In the genomic region with DNA sequence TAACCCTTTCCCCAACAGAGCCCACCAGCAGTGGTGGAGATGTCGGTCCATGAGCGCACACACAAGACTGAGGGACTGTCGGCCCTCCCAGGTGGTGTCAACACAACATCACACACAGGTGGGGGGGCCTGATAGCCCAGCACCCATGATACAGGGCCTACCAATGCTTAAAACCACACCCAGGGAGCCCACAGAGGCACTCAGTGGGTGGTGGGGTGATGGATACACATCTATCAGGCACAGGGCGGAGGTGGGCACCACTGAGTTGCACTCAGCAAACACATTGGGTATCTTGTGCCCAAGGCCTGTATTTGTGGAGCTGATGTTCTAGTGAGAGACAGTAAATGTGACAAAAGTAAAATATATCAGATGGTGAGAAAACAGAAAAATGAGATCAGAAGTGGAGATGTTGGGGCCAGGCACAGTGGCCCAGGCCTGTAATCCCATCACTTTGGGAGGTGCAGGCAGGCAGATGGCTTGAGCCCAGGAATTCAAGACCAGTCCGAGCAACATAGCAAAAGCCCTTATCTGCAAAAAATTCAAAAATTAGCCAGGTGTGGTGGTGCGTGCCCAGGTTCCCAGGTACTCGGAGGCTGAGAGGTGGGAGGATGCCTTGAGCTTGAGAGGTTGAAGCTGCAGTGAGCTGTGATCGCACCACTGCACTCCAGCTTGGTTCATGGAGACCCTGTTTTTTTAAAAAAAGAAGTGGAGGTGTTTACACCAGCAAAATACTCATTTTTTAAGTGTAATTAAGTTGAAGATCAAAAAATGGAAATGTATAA, we compare ENCODE assay signal across 12 cellular contexts. TPM values are rescaled to one million over a fixed set of nuclear protein-coding genes. Genes with fewer than 3 reads are reported as not detected.
DNase-seq lines count a peak whose midpoint lies in the region; ATAC-seq and TF ChIP-seq lines count a peak whose summit lies in the region.
"Had no signal": no experiment of that assay in that cellular context is flagged by ENCODE, and none has a peak within 500 bp of the region (broad histone marks: within the 10 kb centered on the region; RNA-seq: fewer than 3 reads in every experiment).

No MANE protein-coding gene starts in this region.

- DNase-seq in MCF 10A (ENCODE audit: unreplicated experiment) (no peak), mammary epithelial cell (no peak), lower lobe of right lung (no peak), tibial nerve (ENCODE audit: low spot score in 2 of 2) (no peak), occipital lobe (lab: John Stamatoyannopoulos, UW) (no peak), germinal center (ENCODE audit: low spot score) (no peak)
- DNase-seq in activated naive CD8-positive, alpha-beta T cell treated with anti-CD3 and anti-CD28 coated beads for 36 hours, result no peak
- DNase-seq in stimulated activated CD4-positive, alpha-beta T cell treated with anti-CD3 and anti-CD28 coated beads, Interleukin-15, amount 100 ng/mL, for 24 hours, result no peak
- DNase-seq: activated CD4-positive, alpha-beta T cell treated with anti-CD3 and anti-CD28 coated beads for 48 hours; heart right ventricle; NCI-H1048 had no signal

- no peak overlapping the region for H2AFZ ChIP-seq in mammary epithelial cell (ENCODE audit: low read depth, low read length)

- WGBS in mammary epithelial cell (ENCODE audit: low coverage, missing lambda C conversion rate), result 100% methylated on average over 8 of the region's 8 CpGs
- WGBS in tibial nerve, 2 donors, result 85 to 92% methylated on average over 8 of the region's 8 CpGs

- no peaks in the 10 kb centered on the region for H3K9me3 Mint-ChIP-seq in MCF 10A (ENCODE audit: unreplicated experiment)
- H3K9me3 Mint-ChIP-seq in activated naive CD8-positive, alpha-beta T cell treated with anti-CD3 and anti-CD28 coated beads for 36 hours, result peaks cover 1% of the 10 kb centered on the region

- H3K9ac ChIP-seq in mammary epithelial cell (ENCODE audit: insufficient read depth, low read length), result no peak overlapping the region

- no peak overlapping the region for H3K4me3 Mint-ChIP-seq in MCF 10A (ENCODE audit: unreplicated experiment)
- H3K4me3 Mint-ChIP-seq in activated naive CD8-positive, alpha-beta T cell treated with anti-CD3 and anti-CD28 coated beads for 36 hours, result no peak overlapping the region

- no peaks in the 10 kb centered on the region for H4K20me1 ChIP-seq in mammary epithelial cell (ENCODE audit: insufficient read depth, low read length)

- BruUV-seq in MCF 10A (replicated peaks; lab: Mats Ljungman, UMichigan) (no TSS peak), mammary epithelial cell (replicated peaks; lab: Mats Ljungman, UMichigan) (no TSS peak)

- dilution Hi-C loops in mammary epithelial cell (cut with HindIII; ENCODE audit: low sequenced_read_pairs), result loop anchor here (5.0 to 10.0 kb wide), 4 partner anchors 55 to 185 kb away; a partner anchor contains a TSS

- no peak for TF ChIP-seq EP300 in tibial nerve (IDR thresholded peaks at IDR 0.05)

- TF ChIP-seq CTCF in MCF 10A (IDR thresholded peaks at IDR 0.05; ENCODE audit: unreplicated experiment), result no peak
- no peak for TF ChIP-seq CTCF in mammary epithelial cell (conservative IDR thresholded peaks at IDR 0.05 in 1 of 2, IDR thresholded peaks at IDR 0.05 in 1 of 2; ENCODE audit: extremely low read depth in 1 of 2, insufficient read depth in 1 of 2, low read depth in 1 of 2, low read length in 2 of 2)
- no peak for TF ChIP-seq CTCF in lower lobe of right lung (IDR thresholded peaks at IDR 0.05)
- no peak for TF ChIP-seq CTCF in tibial nerve (IDR thresholded peaks at IDR 0.05)

- TF ChIP-seq POLR2A in tibial nerve (IDR thresholded peaks at IDR 0.05), result no peak

- no peak overlapping the region for H3K4me2 ChIP-seq in mammary epithelial cell (ENCODE audit: insufficient read depth, low read depth, low read length)

- H3K36me3 ChIP-seq in mammary epithelial cell (ENCODE audit: insufficient read depth, low read length) (no peaks in the 10 kb centered on the region), lower lobe of right lung (peaks cover 24% of the 10 kb centered on the region), tibial nerve (peaks cover 0 to 38% (median 0%) of the 10 kb centered on the region in 3 donors)

- H3K4me1 Mint-ChIP-seq in MCF 10A (ENCODE audit: insufficient read depth, unreplicated experiment), result peaks cover 45% of the 10 kb centered on the region
- H3K4me1 Mint-ChIP-seq in activated naive CD8-positive, alpha-beta T cell treated with anti-CD3 and anti-CD28 coated beads for 36 hours, result peaks cover 58% of the 10 kb centered on the region

- intact Hi-C loops in MCF 10A (cut with micrococcal nuclease) (loop anchor here (5.0 kb wide), 1 partner anchor 132 kb away; a partner anchor contains a TSS), mammary epithelial cell (cut with micrococcal nuclease) (loop anchor here (5.0 kb wide), 1 partner anchor 272 kb away; no protein-coding TSS in a partner anchor), lower lobe of right lung (cut with DNase I) (no loop called here)

- H3K27me3 ChIP-seq in mammary epithelial cell (ENCODE audit: insufficient read depth, low read length) (no peaks in the 10 kb centered on the region), lower lobe of right lung (ENCODE audit: low read depth) (no peaks in the 10 kb centered on the region), tibial nerve (no peaks in the 10 kb centered on the region)
- H3K27me3 ChIP-seq: heart right ventricle had no signal

- H3K27ac Mint-ChIP-seq in MCF 10A (ENCODE audit: low read depth, unreplicated experiment), result peak overlapping the region; percentile 92
- peak overlapping the region; percentile 61 for H3K27ac Mint-ChIP-seq in activated naive CD8-positive, alpha-beta T cell treated with anti-CD3 and anti-CD28 coated beads for 36 hours

- in situ Hi-C loops in mammary epithelial cell (cut with MboI; ENCODE audit: low sequenced_read_pairs in 2 of 2), result no loop called here

- no peak for ATAC-seq in lower lobe of right lung
- ATAC-seq: heart right ventricle had no signal

- H3K27ac ChIP-seq in mammary epithelial cell (ENCODE audit: insufficient read depth, low read depth, low read length), result no peak overlapping the region
- peak overlapping the region; percentile 88 for H3K27ac ChIP-seq in lower lobe of right lung
- H3K27ac ChIP-seq in tibial nerve, result peak overlapping the region in 3 of 4 donors; percentile 94 to 100 (median 99)
- H3K27ac ChIP-seq: C4-2B had no signal

- no peaks in the 10 kb centered on the region for H3K79me2 ChIP-seq in mammary epithelial cell (ENCODE audit: insufficient read depth, low read length)

- H3K9me3 ChIP-seq in mammary epithelial cell (replicated peaks; ENCODE audit: insufficient read depth, low read length) (no peaks in the 10 kb centered on the region), lower lobe of right lung (no peaks in the 10 kb centered on the region), tibial nerve (no peaks in the 10 kb centered on the region)
- H3K9me3 ChIP-seq: heart right ventricle had no signal

- POLR2A ChIA-PET in MCF 10A (lab: Yijun Ruan, JAX), result interaction anchor here (0.6 to 4.8 kb wide), 8 partner anchors 9 to 58 kb away, joined by 3 to 110 read pairs (median 6); a partner anchor contains a TSS

- H3K4me3 ChIP-seq in mammary epithelial cell (replicated peaks in 1 of 3; ENCODE audit: insufficient read depth in 1 of 3, low read depth in 2 of 3, low read length in 3 of 3), result no peak overlapping the region
- H3K4me3 ChIP-seq in lower lobe of right lung, result no peak overlapping the region
- H3K4me3 ChIP-seq in tibial nerve, result no peak overlapping the region
- H3K4me3 ChIP-seq: heart right ventricle had no signal

- H3K27me3 Mint-ChIP-seq in MCF 10A (ENCODE audit: insufficient read depth, unreplicated experiment), result no peaks in the 10 kb centered on the region
- no peaks in the 10 kb centered on the region for H3K27me3 Mint-ChIP-seq in activated naive CD8-positive, alpha-beta T cell treated with anti-CD3 and anti-CD28 coated beads for 36 hours

- peaks cover 11% of the 10 kb centered on the region for H3K36me3 Mint-ChIP-seq in MCF 10A (ENCODE audit: insufficient read depth, unreplicated experiment)
- peaks cover 17% of the 10 kb centered on the region for H3K36me3 Mint-ChIP-seq in activated naive CD8-positive, alpha-beta T cell treated with anti-CD3 and anti-CD28 coated beads for 36 hours

- peaks cover 47% of the 10 kb centered on the region for H3K4me1 ChIP-seq in mammary epithelial cell (ENCODE audit: insufficient read depth, low read length)
- H3K4me1 ChIP-seq in lower lobe of right lung, result peaks cover 58% of the 10 kb centered on the region
- H3K4me1 ChIP-seq in tibial nerve, result peaks cover 0 to 74% (median 46%) of the 10 kb centered on the region in 4 donors

- CTCF ChIA-PET in MCF 10A (lab: Yijun Ruan, JAX), result interaction anchor here (0.6 to 4.2 kb wide), 3 partner anchors 12 to 15 kb away, joined by 4 to 80 read pairs (median 20); a partner anchor contains a TSS
- CTCF ChIA-PET in mammary epithelial cell (lab: Charles Lee; ENCODE audit: low non-redundant PET), result no interaction called here

RNA-seq across cellular contexts. Expression of a gene that starts 6.8 kb away (rescaled TPM):
- total RNA-seq in MCF 10A (2022) (83.7 and 98.4 TPM in 2 replicates), mammary epithelial cell (100 to 1,000 TPM in 1 of 2 donors, 10 to 100 TPM in 1; 13.3 to 110 TPM), lower lobe of right lung (208 TPM), tibial nerve (100 to 1,000 TPM; 125 to 274 (median 178) TPM), occipital lobe (1.2 TPM)
- polyA plus RNA-seq in mammary epithelial cell, result 10.4 TPM
- polyA minus RNA-seq in mammary epithelial cell, result 34.5 TPM
- total RNA-seq in activated naive CD8-positive, alpha-beta T cell treated with anti-CD3 and anti-CD28 coated beads for 36 hours, result 10 to 100 TPM; 15.5 to 15.6 TPM

RNA-seq across cellular contexts. Expression of a gene that starts 8.7 kb away (rescaled TPM):
- total RNA-seq in MCF 10A (2022) (24.3 and 31.7 TPM in 2 replicates), mammary epithelial cell (10 to 100 TPM; 19.5 to 29.3 TPM), lower lobe of right lung (33.1 TPM), tibial nerve (10 to 100 TPM; 32.9 to 52.5 (median 37.6) TPM), occipital lobe (17.2 TPM)
- 25.9 TPM for polyA plus RNA-seq in mammary epithelial cell
- 21.9 TPM for polyA minus RNA-seq in mammary epithelial cell
- 10 to 100 TPM; 23.3 to 26.8 TPM for total RNA-seq in activated naive CD8-positive, alpha-beta T cell treated with anti-CD3 and anti-CD28 coated beads for 36 hours

RNA-seq across cellular contexts. Expression of a gene that starts 9.0 kb away (rescaled TPM):
- 47.0 and 48.5 TPM in 2 replicates for total RNA-seq in MCF 10A (2022)
- 10 to 100 TPM; 25.5 to 45.8 TPM for total RNA-seq in mammary epithelial cell
- 54.0 TPM for polyA plus RNA-seq in mammary epithelial cell
- polyA minus RNA-seq in mammary epithelial cell, result 26.5 TPM
- total RNA-seq in activated naive CD8-positive, alpha-beta T cell treated with anti-CD3 and anti-CD28 coated beads for 36 hours, result 10 to 100 TPM; 43.6 to 44.0 TPM
- 33.7 TPM for total RNA-seq in lower lobe of right lung
- total RNA-seq in tibial nerve, result 10 to 100 TPM; 30.8 to 48.3 (median 44.3) TPM
- 29.2 TPM for total RNA-seq in occipital lobe

RNA-seq across cellular contexts. Expression of a gene that starts 12.6 kb away (rescaled TPM):
- total RNA-seq in MCF 10A (2022) (19.2 and 19.6 TPM in 2 replicates), mammary epithelial cell (10 to 100 TPM; 15.5 to 40.6 TPM), lower lobe of right lung (24.7 TPM), tibial nerve (10 to 100 TPM; 20.1 to 62.1 (median 35.6) TPM), occipital lobe (27.3 TPM)
- 21.9 TPM for polyA plus RNA-seq in mammary epithelial cell
- 10.2 TPM for polyA minus RNA-seq in mammary epithelial cell
- total RNA-seq in activated naive CD8-positive, alpha-beta T cell treated with anti-CD3 and anti-CD28 coated beads for 36 hours, result 10 to 100 TPM; 29.1 to 40.0 TPM

RNA-seq across cellular contexts. Expression of a gene that starts 35.9 kb away (rescaled TPM):
- total RNA-seq in MCF 10A (2022) (2,837 and 2,909 TPM in 2 replicates), mammary epithelial cell (1,000 to 10,000 TPM in 1 of 2 donors, 100 to 1,000 TPM in 1; 361 to 1,710 TPM), lower lobe of right lung (1,586 TPM), tibial nerve (1,000 to 10,000 TPM; 1,048 to 1,762 (median 1,462) TPM), occipital lobe (77.0 TPM)
- polyA plus RNA-seq in mammary epithelial cell, result 3,363 TPM
- polyA minus RNA-seq in mammary epithelial cell, result 1,696 TPM
- total RNA-seq in activated naive CD8-positive, alpha-beta T cell treated with anti-CD3 and anti-CD28 coated beads for 36 hours, result 1,000 to 10,000 TPM; 3,164 to 3,181 TPM
